Comparison of ENCODE assay signal across 10 cellular contexts in genomic region chr9:14909631-14910177, GRCh38. TPM values are rescaled to one million over a fixed set of nuclear protein-coding genes. Genes with fewer than 3 reads are reported as not detected.
DNase-seq lines count a peak whose midpoint lies in the region; ATAC-seq and TF ChIP-seq lines count a peak whose summit lies in the region.
"Had no signal": no experiment of that assay in that cellular context is flagged by ENCODE, and none has a peak within 500 bp of the region (broad histone marks: within the 10 kb centered on the region; RNA-seq: fewer than 3 reads in every experiment).

No MANE protein-coding gene starts in this region.

- peak in 1 of 2 donors; percentile 13 for ATAC-seq in upper lobe of left lung (ENCODE audit: low FRiP score in 2 of 2)
- no peak for ATAC-seq in stimulated activated effector memory CD8-positive, alpha-beta T cell treated with anti-CD3 and anti-CD28 coated beads, Interleukin-12 subunit alpha, Interleukin-12 subunit beta, amount 100 ng/mL, for 72 hours

- no peaks in the 10 kb centered on the region for H3K4me1 Mint-ChIP-seq in stimulated activated effector memory CD8-positive, alpha-beta T cell treated with anti-CD3 and anti-CD28 coated beads, Interleukin-12 subunit alpha, Interleukin-12 subunit beta, amount 100 ng/mL, for 72 hours
- H3K4me1 Mint-ChIP-seq in immature natural killer cell = no peaks in the 10 kb centered on the region

- no peak overlapping the region for H3K27ac Mint-ChIP-seq in stimulated activated effector memory CD8-positive, alpha-beta T cell treated with anti-CD3 and anti-CD28 coated beads, Interleukin-12 subunit alpha, Interleukin-12 subunit beta, amount 100 ng/mL, for 72 hours
- no peak overlapping the region for H3K27ac Mint-ChIP-seq in immature natural killer cell

- 31 to 64% methylated on average over 3 to 4 of the region's 4 CpGs for WGBS in mesodermal cell (ENCODE audit: insufficient coverage in 2 of 2), 2 experiments
- 27 to 32% methylated on average over 4 of the region's 4 CpGs for WGBS in upper lobe of left lung, 2 donors

- no peaks in the 10 kb centered on the region for H3K4me1 ChIP-seq in mesodermal cell (ENCODE audit: control insufficient read depth, insufficient read depth, low read length, poor library complexity, severe bottlenecking)
- no peaks in the 10 kb centered on the region for H3K4me1 ChIP-seq in upper lobe of left lung

- no peaks in the 10 kb centered on the region for H3K9me3 ChIP-seq in mesodermal cell (ENCODE audit: control insufficient read depth, low read length)
- no peaks in the 10 kb centered on the region for H3K9me3 ChIP-seq in upper lobe of left lung

- H3K4me3 ChIP-seq in fibroblast of villous mesenchyme (ENCODE audit: low read depth, low read length) (peak overlapping the region; percentile 4), mesodermal cell (ENCODE audit: extremely low read depth, insufficient read depth, low read length, poor library complexity, severe bottlenecking) (peak overlapping the region; percentile 24), upper lobe of left lung (peak overlapping the region in 3 of 4 donors; percentile 2 to 27 (median 25)), foreskin fibroblast (ENCODE audit: low read depth in 1 of 2, low read length in 2 of 2) (peak overlapping the region in 1 of 2 donors; percentile 39)

- TF ChIP-seq CTCF in fibroblast of villous mesenchyme (IDR thresholded peaks at IDR 0.05; ENCODE audit: insufficient read depth, low read depth, low read length) (no peak), upper lobe of left lung (IDR thresholded peaks at IDR 0.05) (no peak), foreskin fibroblast (IDR thresholded peaks at IDR 0.05; ENCODE audit: low read depth, low read length) (no peak)

- no peak for TF ChIP-seq POLR2A in upper lobe of left lung (IDR thresholded peaks at IDR 0.05)

- TF ChIP-seq EP300 in upper lobe of left lung (IDR thresholded peaks at IDR 0.05) = no peak

- H3K27me3 ChIP-seq in upper lobe of left lung = no peaks in the 10 kb centered on the region

- H3K36me3 ChIP-seq in mesodermal cell (ENCODE audit: control insufficient read depth, insufficient read depth, low read length) (no peaks in the 10 kb centered on the region), upper lobe of left lung (no peaks in the 10 kb centered on the region)

- DNase-seq in DMS53 (lab: John Stamatoyannopoulos, UW) (peak; percentile 11), DMS53 treated with DMSO at 0.1 percent for 48 hours (lab: John Stamatoyannopoulos, UW; ENCODE audit: unreplicated experiment) (no peak), fibroblast of villous mesenchyme (ENCODE audit: low read depth) (no peak), upper lobe of left lung (no peak), foreskin fibroblast (no peak), immature natural killer cell (no peak)
- no peak for DNase-seq in stimulated activated effector memory CD8-positive, alpha-beta T cell treated with anti-CD3 and anti-CD28 coated beads, Interleukin-12 subunit alpha, Interleukin-12 subunit beta, amount 100 ng/mL, for 72 hours (ENCODE audit: low spot score in 2 of 2)
- DNase-seq: NCI-H510A had no signal

- H3K9me3 Mint-ChIP-seq in stimulated activated effector memory CD8-positive, alpha-beta T cell treated with anti-CD3 and anti-CD28 coated beads, Interleukin-12 subunit alpha, Interleukin-12 subunit beta, amount 100 ng/mL, for 72 hours = no peaks in the 10 kb centered on the region
- H3K9me3 Mint-ChIP-seq in immature natural killer cell = peaks cover 0 to 3% (median under 1%) of the 10 kb centered on the region in 6 donors

- peaks cover 0 to under 1% (median 0%) of the 10 kb centered on the region in 3 donors for H3K27me3 Mint-ChIP-seq in immature natural killer cell (ENCODE audit: low read depth in 3 of 3)

- H3K27ac ChIP-seq in mesodermal cell (ENCODE audit: low read depth, low read length, severe bottlenecking) = peak overlapping the region; percentile 84
- peak overlapping the region in 2 of 4 donors; percentile 37 to 41 for H3K27ac ChIP-seq in upper lobe of left lung
- H3K27ac ChIP-seq: KMS-11 had no signal

- no peaks in the 10 kb centered on the region for H3K36me3 Mint-ChIP-seq in stimulated activated effector memory CD8-positive, alpha-beta T cell treated with anti-CD3 and anti-CD28 coated beads, Interleukin-12 subunit alpha, Interleukin-12 subunit beta, amount 100 ng/mL, for 72 hours
- no peaks in the 10 kb centered on the region for H3K36me3 Mint-ChIP-seq in immature natural killer cell

- H3K4me3 Mint-ChIP-seq in stimulated activated effector memory CD8-positive, alpha-beta T cell treated with anti-CD3 and anti-CD28 coated beads, Interleukin-12 subunit alpha, Interleukin-12 subunit beta, amount 100 ng/mL, for 72 hours = no peak overlapping the region
- H3K4me3 Mint-ChIP-seq in immature natural killer cell = no peak overlapping the region

RNA-seq across cellular contexts. Expression of gene FREM1, which starts 0.5 kb away (rescaled TPM):
- total RNA-seq in fibroblast of villous mesenchyme (0.32 and 0.86 TPM in 2 replicates), upper lobe of left lung (1 to 10 TPM; 1.1 to 6.3 (median 2.8) TPM)
- polyA plus RNA-seq in mesodermal cell (2013, experiment 1 of 2) = 25.0 TPM
- polyA plus RNA-seq in mesodermal cell (2013, experiment 2 of 2) = 32.9 TPM
- not detected for polyA plus RNA-seq in immature natural killer cell
